10 cellular contexts compared by ENCODE assay signal in genomic region chr13:32881074-32881791, GRCh38.
DNase-seq lines count a peak whose midpoint lies in the region; ATAC-seq, FAIRE-seq and TF ChIP-seq lines count a peak whose summit lies in the region.
"Had no signal": no experiment of that assay in that cellular context is flagged by ENCODE, and none has a peak within 500 bp of the region (broad histone marks: within the 10 kb centered on the region; RNA-seq: fewer than 3 reads in every experiment).

No MANE protein-coding gene starts in this region.

- TF ChIP-seq EP300 in sigmoid colon (IDR thresholded peaks at IDR 0.05), result peak in 1 of 4 donors; percentile 7

- H3K27ac ChIP-seq in epithelial cell of prostate (peak overlapping the region; percentile 47), sigmoid colon (peak overlapping the region in 3 of 4 donors; percentile 64 to 71 (median 69))
- H3K27ac ChIP-seq: PC-9 had no signal

- H3K9me3 ChIP-seq in sigmoid colon, result no peaks in the 10 kb centered on the region

- peak; percentile 80 for DNase-seq in GDM1 (lab: John Stamatoyannopoulos, UW)
- DNase-seq in NCI-H69 (lab: John Stamatoyannopoulos, UW), result peak; percentile 73
- DNase-seq in epithelial cell of prostate (ENCODE audit: low read depth, low spot score), result no peak
- DNase-seq in sigmoid colon, result no peak
- DNase-seq in H7, result no peak
- DNase-seq in D721Med (ENCODE audit: insufficient read length, low spot score), result no peak
- DNase-seq in medulla oblongata (ENCODE audit: extremely low spot score), result no peak
- DNase-seq: activated CD4-positive, alpha-beta T cell treated with anti-CD3 and anti-CD28 coated beads, Interleukin-2, amount 50 U/mL, for 4 hours; PC-9 had no signal

- 65 to 68% methylated on average over 3 of the region's 3 CpGs for WGBS in sigmoid colon, 2 donors

- H3K4me1 ChIP-seq in sigmoid colon, result peaks cover 0 to 39% (median 32%) of the 10 kb centered on the region in 4 donors

- H3K27me3 ChIP-seq in sigmoid colon (no peaks in the 10 kb centered on the region), H7 (ENCODE audit: control insufficient read depth, insufficient read depth, low read length) (no peaks in the 10 kb centered on the region)

- intact Hi-C loops in sigmoid colon (cut with DNase I), result no loop called here

- FAIRE-seq in D721Med (lab: Jason Lieb, UNC), result no peak

- H3K4me3 ChIP-seq in sigmoid colon (no peak overlapping the region), H7 (ENCODE audit: insufficient read depth, low read depth, low read length) (no peak overlapping the region)
- H3K4me3 ChIP-seq: PC-9 had no signal

- H3K36me3 ChIP-seq in sigmoid colon (no peaks in the 10 kb centered on the region), H7 (replicated peaks; ENCODE audit: control insufficient read depth, insufficient read depth, low read length) (no peaks in the 10 kb centered on the region)

- no peak for TF ChIP-seq POLR2A in sigmoid colon (IDR thresholded peaks at IDR 0.05)

- ATAC-seq in GM19452 (IDR thresholded peaks at IDR 0.05; ENCODE audit: unreplicated experiment), result no peak

- no peak for TF ChIP-seq CTCF in sigmoid colon (IDR thresholded peaks at IDR 0.05)
- no peak for TF ChIP-seq CTCF in D721Med (IDR thresholded peaks at IDR 0.05; ENCODE audit: insufficient read depth, missing control alignments)

Comparison
In these comparisons a context has a peak if more than half of its experiments do, and no peak if none do; other contexts are left out.
1. DNase-seq: peak in GDM1 (single experiment) and NCI-H69 (single experiment); none in epithelial cell of prostate (single experiment), sigmoid colon (single experiment), H7 (single experiment), D721Med (single experiment) and medulla oblongata (single experiment).